ENCODE assay signal across 1 cellular context in the genomic region with DNA sequence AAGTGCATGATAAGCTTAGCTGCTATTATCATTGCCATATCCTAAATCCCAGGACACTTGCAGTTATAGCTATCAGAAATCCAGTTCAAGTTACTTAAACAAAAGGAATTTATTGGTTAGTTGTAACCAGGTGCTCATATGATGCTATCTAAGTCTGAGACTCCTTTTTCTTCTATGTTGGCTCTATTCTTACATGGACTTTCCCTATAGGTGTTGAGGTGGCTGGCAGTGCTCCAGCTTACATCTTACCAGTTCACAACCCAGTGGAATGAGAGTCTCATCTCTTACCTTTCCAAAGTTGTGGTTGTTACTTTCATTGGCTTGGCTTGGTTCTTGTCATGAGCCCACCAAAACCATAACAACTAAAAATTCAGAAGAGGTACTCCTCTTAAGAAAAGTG.
TF ChIP-seq lines count a peak whose summit lies in the region.

No MANE protein-coding gene starts in this region.

TF ChIP-seq in HCT116, 20 proteins besides CTCF, POLR2A, EP300 and RAD21 (continued from another document):
- no peak for TF ChIP-seq ZFX (IDR thresholded peaks at IDR 0.05)
- no peak for TF ChIP-seq SIN3A (IDR thresholded peaks at IDR 0.05; ENCODE audit: low read depth)
- TF ChIP-seq CBX3 (IDR thresholded peaks at IDR 0.05; ENCODE audit: low read depth), result no peak
- TF ChIP-seq YY1 (IDR thresholded peaks at IDR 0.05; ENCODE audit: extremely low read depth, insufficient replicate concordance, low read depth, low read length), result no peak
- no peak for TF ChIP-seq JUND (IDR thresholded peaks at IDR 0.05)
- TF ChIP-seq CEBPB (IDR thresholded peaks at IDR 0.05; ENCODE audit: low read depth), result no peak
- no peak for TF ChIP-seq TCF7L2 (IDR thresholded peaks at IDR 0.05; ENCODE audit: borderline replicate concordance, extremely low read depth, insufficient read depth, insufficient read length)
- no peak for TF ChIP-seq EGR1 (IDR thresholded peaks at IDR 0.05; ENCODE audit: low read depth)
- TF ChIP-seq POLR2AphosphoS5 (IDR thresholded peaks at IDR 0.05; ENCODE audit: low read depth, low read length), result no peak
- TF ChIP-seq FOSL1 (IDR thresholded peaks at IDR 0.05; ENCODE audit: low read depth), result no peak
- TF ChIP-seq, protein P1, sequence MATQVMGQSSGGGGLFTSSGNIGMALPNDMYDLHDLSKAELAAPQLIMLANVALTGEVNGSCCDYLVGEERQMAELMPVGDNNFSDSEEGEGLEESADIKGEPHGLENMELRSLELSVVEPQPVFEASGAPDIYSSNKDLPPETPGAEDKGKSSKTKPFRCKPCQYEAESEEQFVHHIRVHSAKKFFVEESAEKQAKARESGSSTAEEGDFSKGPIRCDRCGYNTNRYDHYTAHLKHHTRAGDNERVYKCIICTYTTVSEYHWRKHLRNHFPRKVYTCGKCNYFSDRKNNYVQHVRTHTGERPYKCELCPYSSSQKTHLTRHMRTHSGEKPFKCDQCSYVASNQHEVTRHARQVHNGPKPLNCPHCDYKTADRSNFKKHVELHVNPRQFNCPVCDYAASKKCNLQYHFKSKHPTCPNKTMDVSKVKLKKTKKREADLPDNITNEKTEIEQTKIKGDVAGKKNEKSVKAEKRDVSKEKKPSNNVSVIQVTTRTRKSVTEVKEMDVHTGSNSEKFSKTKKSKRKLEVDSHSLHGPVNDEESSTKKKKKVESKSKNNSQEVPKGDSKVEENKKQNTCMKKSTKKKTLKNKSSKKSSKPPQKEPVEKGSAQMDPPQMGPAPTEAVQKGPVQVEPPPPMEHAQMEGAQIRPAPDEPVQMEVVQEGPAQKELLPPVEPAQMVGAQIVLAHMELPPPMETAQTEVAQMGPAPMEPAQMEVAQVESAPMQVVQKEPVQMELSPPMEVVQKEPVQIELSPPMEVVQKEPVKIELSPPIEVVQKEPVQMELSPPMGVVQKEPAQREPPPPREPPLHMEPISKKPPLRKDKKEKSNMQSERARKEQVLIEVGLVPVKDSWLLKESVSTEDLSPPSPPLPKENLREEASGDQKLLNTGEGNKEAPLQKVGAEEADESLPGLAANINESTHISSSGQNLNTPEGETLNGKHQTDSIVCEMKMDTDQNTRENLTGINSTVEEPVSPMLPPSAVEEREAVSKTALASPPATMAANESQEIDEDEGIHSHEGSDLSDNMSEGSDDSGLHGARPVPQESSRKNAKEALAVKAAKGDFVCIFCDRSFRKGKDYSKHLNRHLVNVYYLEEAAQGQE (IDR thresholded peaks at IDR 0.05; ENCODE audit: low read depth), result no peak
- TF ChIP-seq EZH2 (IDR thresholded peaks at IDR 0.05), result no peak
